Comparison of ENCODE assay signal across 3 cellular contexts in the genomic region with DNA sequence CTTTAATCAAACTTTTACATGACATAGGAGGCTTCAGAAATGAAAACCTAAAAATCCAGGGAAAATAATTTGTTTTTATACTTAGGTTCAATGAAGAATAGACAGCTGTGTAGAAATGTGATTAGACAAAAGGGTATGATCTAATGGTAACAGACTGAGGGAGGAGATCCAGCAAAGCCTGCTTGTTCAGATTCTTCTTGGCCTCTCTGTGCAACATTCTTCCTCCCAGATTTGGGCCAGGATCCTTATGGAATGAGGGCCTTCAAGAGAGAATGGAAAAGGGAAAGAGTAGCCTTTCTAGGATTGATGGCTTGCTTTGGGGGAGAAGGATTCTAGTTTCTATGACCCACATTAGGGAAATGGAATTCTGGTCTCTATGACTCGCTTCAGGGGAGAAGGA.
"Had no signal": no experiment of that assay in that cellular context is flagged by ENCODE, and none has a peak within 500 bp of the region (broad histone marks: within the 10 kb centered on the region; RNA-seq: fewer than 3 reads in every experiment).

No MANE protein-coding gene starts in this region.

- H3K4me3 ChIP-seq: GM12878 had no signal

- DNase-seq: GDM1, GF-D8 had no signal

- ATAC-seq: GM12878 had no signal
